ENCODE assay signal across 13 cellular contexts in the genomic region with DNA sequence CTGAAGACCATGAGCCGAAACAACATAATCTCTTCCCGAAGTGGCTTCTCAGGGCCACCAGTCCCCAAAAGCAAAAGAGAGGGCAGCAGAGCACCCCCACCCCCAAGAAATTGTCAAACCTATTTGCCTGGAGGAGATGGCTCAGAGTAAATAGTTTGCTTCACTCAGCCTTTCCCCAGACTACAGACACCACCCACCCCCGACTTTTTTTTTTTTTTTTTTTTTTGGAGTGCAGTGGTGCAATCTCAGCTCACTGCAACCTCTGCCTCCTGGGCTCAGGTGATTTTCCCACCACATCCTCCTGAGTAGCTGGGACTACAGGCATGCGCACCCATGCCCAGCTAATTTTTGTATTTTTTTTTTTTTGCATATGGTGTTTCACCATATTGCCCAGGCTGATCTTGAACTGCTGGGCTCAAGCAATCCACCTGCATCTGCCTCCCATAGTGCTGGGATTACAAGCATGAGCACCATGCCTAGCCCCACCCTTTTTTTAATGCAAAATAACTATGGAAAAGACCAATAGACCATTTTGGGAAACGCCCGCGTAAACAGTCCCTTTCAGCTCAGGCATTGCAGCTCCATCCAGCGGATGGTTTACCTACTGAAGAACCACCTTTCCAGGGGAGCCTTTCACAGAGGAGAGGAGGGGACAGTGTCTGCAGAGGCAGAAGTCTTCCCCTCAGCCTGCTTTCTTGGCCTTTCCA. TPM values are rescaled to one million over a fixed set of nuclear protein-coding genes. Genes with fewer than 3 reads are reported as not detected.
DNase-seq lines count a peak whose midpoint lies in the region; ATAC-seq and TF ChIP-seq lines count a peak whose summit lies in the region.
"Had no signal": no experiment of that assay in that cellular context is flagged by ENCODE, and none has a peak within 500 bp of the region (broad histone marks: within the 10 kb centered on the region; RNA-seq: fewer than 3 reads in every experiment).

No MANE protein-coding gene starts in this region.

- H3K4me3 Mint-ChIP-seq in WTC11: no peak overlapping the region
- no peak overlapping the region for H3K4me3 Mint-ChIP-seq in activated CD8-positive, alpha-beta T cell treated with anti-CD3 and anti-CD28 coated beads for 36 hours
- H3K4me3 Mint-ChIP-seq: activated CD8-positive, alpha-beta T cell treated with anti-CD3 and anti-CD28 coated beads, Interleukin-2, amount 10 ng/mL, durations not matched to agents 7 days and 5 days; CD8-positive, alpha-beta memory T cell; stimulated activated naive CD8-positive, alpha-beta T cell treated with anti-CD3 and anti-CD28 coated beads, Interleukin-15, Interleukin-2, amounts not matched to agents 100 ng/mL and 50 ng/mL, for 24 hours had no signal

- H3K9me3 ChIP-seq in HEK293 (ENCODE audit: control insufficient read depth, insufficient read depth, low read depth, low read length) (no peaks in the 10 kb centered on the region), suprapubic skin (no peaks in the 10 kb centered on the region)

- CTCF ChIA-PET in HEK293 (lab: Yijun Ruan, JAX): interaction anchor here (1.5 kb wide), 1 partner anchor 119 kb away, joined by 4 read pairs; no protein-coding TSS in a partner anchor
- CTCF ChIA-PET in WTC11 (lab: Charles Lee): interaction anchor here (0.6 to 1.0 kb wide), 5 partner anchors 27 to 211 kb away, joined by 3 read pairs; no protein-coding TSS in a partner anchor
- CTCF ChIA-PET in activated CD8-positive, alpha-beta T cell treated with anti-CD3 and anti-CD28 coated beads for 36 hours (lab: Charles Lee): no interaction called here

- 71% methylated on average over 8 of the region's 8 CpGs for WGBS in suprapubic skin

- no peak overlapping the region for H3K4me3 ChIP-seq in HEK293 (ENCODE audit: low read depth, low read length)
- no peak overlapping the region for H3K4me3 ChIP-seq in suprapubic skin

- peaks cover 4% of the 10 kb centered on the region; the same call in 1 of the 2 replicates for H3K9me3 Mint-ChIP-seq in WTC11
- H3K9me3 Mint-ChIP-seq in activated CD8-positive, alpha-beta T cell treated with anti-CD3 and anti-CD28 coated beads for 36 hours: no peaks in the 10 kb centered on the region
- H3K9me3 Mint-ChIP-seq: CD8-positive, alpha-beta memory T cell; stimulated activated naive CD8-positive, alpha-beta T cell treated with anti-CD3 and anti-CD28 coated beads, Interleukin-15, Interleukin-2, amounts not matched to agents 100 ng/mL and 50 ng/mL, for 24 hours had no signal

- no peak for DNase-seq in WTC11 (ENCODE audit: low spot score)
- DNase-seq in left lobe of liver (ENCODE audit: low spot score): no peak
- DNase-seq in suprapubic skin (ENCODE audit: low spot score in 2 of 2): no peak
- DNase-seq in activated CD8-positive, alpha-beta T cell treated with anti-CD3 and anti-CD28 coated beads for 36 hours: no peak
- no peak for DNase-seq in GOT3 (lab: John Stamatoyannopoulos, UW)
- DNase-seq in superior temporal gyrus (ENCODE audit: extremely low spot score): no peak
- DNase-seq: activated CD8-positive, alpha-beta T cell treated with anti-CD3 and anti-CD28 coated beads, Interleukin-2, amount 10 ng/mL, durations not matched to agents 7 days and 5 days; activated gamma-delta T cell treated with Interleukin-2 at 50 U/mL for 16 hours; caudate nucleus; CD8-positive, alpha-beta memory T cell; NCI-H1436 had no signal

- intact Hi-C loops in activated CD8-positive, alpha-beta T cell treated with anti-CD3 and anti-CD28 coated beads for 36 hours (cut with micrococcal nuclease): no loop called here

- H3K27me3 ChIP-seq in suprapubic skin: no peaks in the 10 kb centered on the region

- no peak for TF ChIP-seq CTCF in HEK293 (tag by site-specific recombination; IDR thresholded peaks at IDR 0.05)
- no peak for TF ChIP-seq CTCF in WTC11 (IDR thresholded peaks at IDR 0.05)
- TF ChIP-seq CTCF in suprapubic skin (IDR thresholded peaks at IDR 0.05): no peak
- no peak for TF ChIP-seq CTCF in activated CD8-positive, alpha-beta T cell treated with anti-CD3 and anti-CD28 coated beads for 36 hours (IDR thresholded peaks at IDR 0.05)

- TF ChIP-seq POLR2A in suprapubic skin (IDR thresholded peaks at IDR 0.05): no peak

- H3K36me3 ChIP-seq in HEK293 (ENCODE audit: control insufficient read depth in 2 of 2, insufficient read depth in 1 of 2, low read length in 2 of 2) (no peaks in the 10 kb centered on the region), suprapubic skin (no peaks in the 10 kb centered on the region)

- H3K27me3 Mint-ChIP-seq in WTC11 (ENCODE audit: low read depth): no peaks in the 10 kb centered on the region
- H3K27me3 Mint-ChIP-seq in activated CD8-positive, alpha-beta T cell treated with anti-CD3 and anti-CD28 coated beads for 36 hours: no peaks in the 10 kb centered on the region
- H3K27me3 Mint-ChIP-seq: stimulated activated naive CD8-positive, alpha-beta T cell treated with anti-CD3 and anti-CD28 coated beads, Interleukin-15, Interleukin-2, amounts not matched to agents 100 ng/mL and 50 ng/mL, for 24 hours had no signal

- H3K27ac ChIP-seq in HEK293 (ENCODE audit: extremely low read depth, low read depth, low read length) (no peak overlapping the region), suprapubic skin (peak overlapping the region; percentile 72)

- no peak for TF ChIP-seq EP300 in suprapubic skin (IDR thresholded peaks at IDR 0.05)

- peaks cover 73% of the 10 kb centered on the region for H3K4me1 Mint-ChIP-seq in WTC11
- peaks cover 11% of the 10 kb centered on the region for H3K4me1 Mint-ChIP-seq in activated CD8-positive, alpha-beta T cell treated with anti-CD3 and anti-CD28 coated beads for 36 hours (ENCODE audit: low read depth)

- H3K4me1 ChIP-seq in HEK293 (ENCODE audit: control insufficient read depth, insufficient read depth, low read length) (peaks cover 4% of the 10 kb centered on the region; the same call in 1 of the 2 replicates), suprapubic skin (peaks cover 100% of the 10 kb centered on the region)

- POLR2A ChIA-PET in HEK293 (lab: Yijun Ruan, JAX): interaction anchor here (0.9 to 1.1 kb wide), 2 partner anchors 11 to 20 kb away, joined by 4 to 7 read pairs; no protein-coding TSS in a partner anchor
- POLR2A ChIA-PET in WTC11 (lab: Charles Lee): interaction anchor here (0.6 to 1.2 kb wide), 4 partner anchors 23 to 384 kb away, joined by 3 to 6 read pairs (median 4); no protein-coding TSS in a partner anchor
- POLR2A ChIA-PET in activated CD8-positive, alpha-beta T cell treated with anti-CD3 and anti-CD28 coated beads for 36 hours (lab: Charles Lee): no interaction called here

- peak; percentile 41 for ATAC-seq in WTC11
- peak; percentile 3 for ATAC-seq in left lobe of liver
- no peak for ATAC-seq in activated CD8-positive, alpha-beta T cell treated with anti-CD3 and anti-CD28 coated beads for 36 hours
- ATAC-seq: activated CD8-positive, alpha-beta T cell treated with anti-CD3 and anti-CD28 coated beads, Interleukin-2, amount 10 ng/mL, durations not matched to agents 7 days and 5 days had no signal

- no peak overlapping the region for H3K27ac Mint-ChIP-seq in WTC11
- H3K27ac Mint-ChIP-seq in activated CD8-positive, alpha-beta T cell treated with anti-CD3 and anti-CD28 coated beads for 36 hours: no peak overlapping the region
- H3K27ac Mint-ChIP-seq: activated CD8-positive, alpha-beta T cell treated with anti-CD3 and anti-CD28 coated beads, Interleukin-2, amount 10 ng/mL, durations not matched to agents 7 days and 5 days; stimulated activated naive CD8-positive, alpha-beta T cell treated with anti-CD3 and anti-CD28 coated beads, Interleukin-15, Interleukin-2, amounts not matched to agents 100 ng/mL and 50 ng/mL, for 24 hours had no signal

- H3K36me3 Mint-ChIP-seq in WTC11: no peaks in the 10 kb centered on the region
- no peaks in the 10 kb centered on the region for H3K36me3 Mint-ChIP-seq in activated CD8-positive, alpha-beta T cell treated with anti-CD3 and anti-CD28 coated beads for 36 hours (ENCODE audit: low read depth)
- H3K36me3 Mint-ChIP-seq: CD8-positive, alpha-beta memory T cell had no signal

TF ChIP-seq in HEK293, 187 proteins besides CTCF, POLR2A, EP300 and RAD21 (continues in another document):
- TF ChIP-seq ZNF2 (tag by site-specific recombination; IDR thresholded peaks at IDR 0.05) (no peak), TCF7L2 (IDR thresholded peaks at IDR 0.05; ENCODE audit: borderline replicate concordance, low read depth, low read length) (no peak), KLF1 (tag by site-specific recombination; IDR thresholded peaks at IDR 0.05) (peak; percentile 70), FEZF1 (tag by site-specific recombination; IDR thresholded peaks at IDR 0.05) (no peak), ZNF621 (tag by site-specific recombination; IDR thresholded peaks at IDR 0.05) (no peak), ZXDB (tag by site-specific recombination; IDR thresholded peaks at IDR 0.05) (no peak)

TF ChIP-seq in WTC11, 78 proteins besides CTCF, POLR2A, EP300 and RAD21 (continues in another document):
- TF ChIP-seq MAX (CRISPR knock-in tag; IDR thresholded peaks at IDR 0.05): no peak
- TF ChIP-seq ATF2 (CRISPR knock-in tag; IDR thresholded peaks at IDR 0.05; ENCODE audit: borderline replicate concordance, low read depth): no peak
- TF ChIP-seq NR3C1 (CRISPR knock-in tag; conservative IDR thresholded peaks at IDR 0.05; ENCODE audit: low read depth): no peak
- no peak for TF ChIP-seq ELF4 (CRISPR knock-in tag; IDR thresholded peaks at IDR 0.05; ENCODE audit: low read depth)

RNA-seq across cellular contexts. Expression of gene ZMIZ1, which starts 9.8 kb away (rescaled TPM):
- total RNA-seq in WTC11 (2021) (34.3 to 44.4 TPM (median 35.2 TPM) in 3 replicates), left lobe of liver (15.0 TPM), suprapubic skin (100 to 1,000 TPM in 1 of 4 donors, 10 to 100 TPM in 3; 71.9 to 104 (median 79.5) TPM)
- total RNA-seq in activated CD8-positive, alpha-beta T cell treated with anti-CD3 and anti-CD28 coated beads for 36 hours: 10 to 100 TPM; 46.5 to 52.2 TPM
